ENCODE assay signal across 17 cellular contexts in the genomic region with DNA sequence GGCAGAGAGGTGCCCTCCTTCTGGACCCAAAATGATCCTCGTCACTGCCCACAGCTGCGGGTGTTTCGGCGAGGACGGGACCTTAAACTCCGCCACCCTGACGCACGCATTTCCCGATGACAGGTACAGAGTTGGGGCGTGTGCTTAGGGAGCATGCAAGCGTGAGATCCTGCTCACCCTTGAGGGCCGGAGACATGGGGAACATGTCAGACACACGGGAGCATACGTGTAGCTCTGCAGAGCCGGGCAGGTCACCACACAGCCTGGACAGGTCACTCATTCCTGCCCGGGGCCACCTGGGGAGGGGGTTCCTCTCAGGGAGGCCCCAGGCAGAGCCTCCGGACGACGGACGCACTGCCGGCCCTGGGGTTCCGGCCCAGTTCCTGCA.
"Had no signal": no experiment of that assay in that cellular context is flagged by ENCODE, and none has a peak within 500 bp of the region (broad histone marks: within the 10 kb centered on the region; RNA-seq: fewer than 3 reads in every experiment).

No MANE protein-coding gene starts in this region.

- H3K27me3 ChIP-seq: SJCRH30 had no signal

- H3K36me3 ChIP-seq: SJCRH30 had no signal

- H3K27ac ChIP-seq: SJCRH30 had no signal

- ATAC-seq: SK-N-SH treated with all-trans-retinoic acid at 6 μM for 48 hours had no signal

- DNase-seq: KBM-7, MV-4-11, NCI-H1048, NCI-H1105, NCI-H1436 treated with DMSO at 0.1 percent for 48 hours, NCI-H1694, NCI-H187 treated with DMSO at 0.1 percent for 48 hours, NCI-H2029 treated with DMSO at 0.1 percent for 48 hours, NCI-H2171 treated with DMSO at 0.1 percent for 48 hours, NCI-H345, NCI-H524 treated with DMSO at 0.1 percent for 48 hours, NCI-H774, RPMI8226, SHP77 treated with DMSO at 0.1 percent for 48 hours had no signal

- H3K4me3 ChIP-seq: SJCRH30 had no signal

- FAIRE-seq: RCC 7860 had no signal

- H3K9me3 ChIP-seq: SJCRH30 had no signal
